In the genomic region with DNA sequence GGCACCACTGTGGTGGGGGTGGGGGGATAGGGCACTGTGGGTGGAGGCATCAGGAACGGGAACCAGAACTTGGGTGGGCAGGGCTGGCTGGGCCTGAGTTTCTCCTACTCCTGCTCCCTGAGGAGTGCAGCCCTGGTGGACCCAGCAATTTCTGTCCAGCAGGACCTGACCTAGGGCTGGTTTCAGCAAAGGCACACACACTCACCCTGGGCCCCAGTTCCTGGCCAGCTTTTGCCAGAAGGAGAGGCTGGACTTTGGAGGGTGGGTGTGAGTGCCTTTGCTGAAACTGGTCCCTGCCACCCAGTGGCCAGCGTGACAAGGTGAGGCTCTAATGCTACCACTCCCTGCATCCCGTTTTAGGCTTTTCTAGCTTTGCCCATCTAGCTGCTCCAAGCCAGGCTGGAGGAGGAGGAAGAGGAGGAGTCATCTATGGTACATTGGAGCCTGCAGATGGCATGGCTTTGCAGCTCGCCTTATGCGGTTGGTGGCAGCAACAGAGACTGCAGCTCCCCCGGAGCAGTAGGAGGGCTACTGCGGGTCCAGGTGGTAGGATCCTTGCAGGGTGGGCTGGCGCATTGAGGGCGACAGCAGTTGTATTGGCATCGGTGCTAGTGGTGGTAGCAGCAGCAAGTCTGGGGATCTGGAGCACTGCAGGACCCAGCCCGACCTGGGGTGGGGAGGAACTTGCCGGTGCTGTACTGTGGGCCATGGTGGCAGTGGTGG, we compare ENCODE assay signal across 25 cellular contexts. TPM values are rescaled to one million over a fixed set of nuclear protein-coding genes. Genes with fewer than 3 reads are reported as not detected.
DNase-seq lines count a peak whose midpoint lies in the region; ATAC-seq, FAIRE-seq and TF ChIP-seq lines count a peak whose summit lies in the region.
"Had no signal": no experiment of that assay in that cellular context is flagged by ENCODE, and none has a peak within 500 bp of the region (broad histone marks: within the 10 kb centered on the region; RNA-seq: fewer than 3 reads in every experiment).

No MANE protein-coding gene starts in this region.

- H3K23ac ChIP-seq in mesenchymal stem cell (ENCODE audit: low read length in 2 of 2): no peak overlapping the region

- H3K4me1 Mint-ChIP-seq in HFFc6 (ENCODE audit: low read depth): no peaks in the 10 kb centered on the region
- no peaks in the 10 kb centered on the region for H3K4me1 Mint-ChIP-seq in activated naive CD4-positive, alpha-beta T cell treated with anti-CD3 and anti-CD28 coated beads, Interleukin-2, amount 10 ng/mL, durations not matched to agents 7 days and 5 days
- H3K4me1 Mint-ChIP-seq: naive B cell had no signal

- CTCF ChIA-PET in activated naive CD4-positive, alpha-beta T cell treated with anti-CD3 and anti-CD28 coated beads, Interleukin-2, amount 10 ng/mL, durations not matched to agents 7 days and 5 days (lab: Charles Lee): no interaction called here

- H2BK15ac ChIP-seq in mesenchymal stem cell (ENCODE audit: low read depth, poor library complexity, severe bottlenecking): no peak overlapping the region

- no peaks in the 10 kb centered on the region for H3K36me3 ChIP-seq in mesenchymal stem cell (ENCODE audit: control insufficient read depth in 1 of 2, insufficient read depth in 2 of 2, low read depth in 1 of 2, low read length in 2 of 2)
- H3K36me3 ChIP-seq: right atrium auricular region had no signal

- 81% methylated on average over 10 of the region's 12 CpGs for WGBS in mesenchymal stem cell

- H3K4me3 Mint-ChIP-seq in HFFc6: no peak overlapping the region
- no peak overlapping the region for H3K4me3 Mint-ChIP-seq in activated naive CD4-positive, alpha-beta T cell treated with anti-CD3 and anti-CD28 coated beads, Interleukin-2, amount 10 ng/mL, durations not matched to agents 7 days and 5 days
- H3K4me3 Mint-ChIP-seq: activated CD4-positive, alpha-beta memory T cell treated with anti-CD3 and anti-CD28 coated beads for 36 hours; naive B cell had no signal

- H3K14ac ChIP-seq in mesenchymal stem cell (ENCODE audit: low read length in 2 of 2): no peak overlapping the region

- no peak overlapping the region for H2BK120ac ChIP-seq in mesenchymal stem cell (ENCODE audit: low read depth, low read length)

- no peak overlapping the region for H2BK5ac ChIP-seq in mesenchymal stem cell (ENCODE audit: low read depth, low read length, poor library complexity, severe bottlenecking)

- H3K4ac ChIP-seq in mesenchymal stem cell (ENCODE audit: low read depth in 1 of 2, low read length in 2 of 2): no peak overlapping the region

- H4K8ac ChIP-seq in mesenchymal stem cell (ENCODE audit: low read length): no peak overlapping the region

- peaks cover 5% of the 10 kb centered on the region for H3K27me3 Mint-ChIP-seq in HFFc6 (ENCODE audit: insufficient read depth)
- H3K27me3 Mint-ChIP-seq in activated naive CD4-positive, alpha-beta T cell treated with anti-CD3 and anti-CD28 coated beads, Interleukin-2, amount 10 ng/mL, durations not matched to agents 7 days and 5 days: peaks cover 12% of the 10 kb centered on the region

- TF ChIP-seq CTCF in GM12872 (IDR thresholded peaks at IDR 0.05; ENCODE audit: insufficient read depth, low read depth, low read length) (peak; percentile 15; the same call in 1 of the 3 replicates), HFFc6 (IDR thresholded peaks at IDR 0.05) (no peak), D721Med (IDR thresholded peaks at IDR 0.05; ENCODE audit: insufficient read depth, missing control alignments) (no peak)

- no peak overlapping the region for H3K27ac Mint-ChIP-seq in HFFc6
- no peak overlapping the region for H3K27ac Mint-ChIP-seq in activated naive CD4-positive, alpha-beta T cell treated with anti-CD3 and anti-CD28 coated beads, Interleukin-2, amount 10 ng/mL, durations not matched to agents 7 days and 5 days
- H3K27ac Mint-ChIP-seq: activated CD4-positive, alpha-beta memory T cell treated with anti-CD3 and anti-CD28 coated beads for 36 hours; memory B cell; naive B cell had no signal

- no peak overlapping the region for H3K4me3 ChIP-seq in mesenchymal stem cell (ENCODE audit: insufficient read depth in 1 of 2, low read depth in 1 of 2, low read length in 2 of 2)
- H3K4me3 ChIP-seq: right atrium auricular region, SK-N-MC had no signal

- ATAC-seq in GM21515 (IDR thresholded peaks at IDR 0.05; ENCODE audit: unreplicated experiment): peak; percentile 29
- ATAC-seq in HG03439 (IDR thresholded peaks at IDR 0.05; ENCODE audit: unreplicated experiment): peak; percentile 33

- no peak overlapping the region for H3K27ac ChIP-seq in mesenchymal stem cell (ENCODE audit: low read length, poor library complexity, severe bottlenecking)
- H3K27ac ChIP-seq: C4-2B, right atrium auricular region, SK-N-MC, VCaP had no signal

- H3K9me3 Mint-ChIP-seq in HFFc6: no peaks in the 10 kb centered on the region
- H3K9me3 Mint-ChIP-seq in activated naive CD4-positive, alpha-beta T cell treated with anti-CD3 and anti-CD28 coated beads, Interleukin-2, amount 10 ng/mL, durations not matched to agents 7 days and 5 days: no peaks in the 10 kb centered on the region
- H3K9me3 Mint-ChIP-seq: activated CD4-positive, alpha-beta memory T cell treated with anti-CD3 and anti-CD28 coated beads for 36 hours; memory B cell had no signal

- no peak overlapping the region for H3K18ac ChIP-seq in mesenchymal stem cell (ENCODE audit: low read depth in 1 of 2, low read length in 2 of 2)

- H3K4me2 ChIP-seq in mesenchymal stem cell (ENCODE audit: low read length, poor library complexity, severe bottlenecking): no peak overlapping the region

- no peak for FAIRE-seq in D721Med (lab: Jason Lieb, UNC)
- FAIRE-seq: RCC 7860 had no signal

- H2BK12ac ChIP-seq in mesenchymal stem cell (ENCODE audit: low read length in 2 of 2): no peak overlapping the region

- peaks cover 0 to 17% of the 10 kb centered on the region in 2 experiments for H3K27me3 ChIP-seq in mesenchymal stem cell (ENCODE audit: control insufficient read depth in 1 of 2, insufficient read depth in 1 of 2, low read length in 2 of 2)
- H3K27me3 ChIP-seq: right atrium auricular region had no signal

- no peaks in the 10 kb centered on the region for H3K4me1 ChIP-seq in mesenchymal stem cell (ENCODE audit: control insufficient read depth, insufficient read depth, low read depth, low read length)
- H3K4me1 ChIP-seq: right atrium auricular region had no signal

- H3K79me1 ChIP-seq in mesenchymal stem cell (replicated peaks; ENCODE audit: low read length, poor library complexity, severe bottlenecking): no peaks in the 10 kb centered on the region

- no peaks in the 10 kb centered on the region for H3K36me3 Mint-ChIP-seq in HFFc6 (ENCODE audit: low read depth)
- H3K36me3 Mint-ChIP-seq in activated naive CD4-positive, alpha-beta T cell treated with anti-CD3 and anti-CD28 coated beads, Interleukin-2, amount 10 ng/mL, durations not matched to agents 7 days and 5 days: no peaks in the 10 kb centered on the region
- H3K36me3 Mint-ChIP-seq: activated CD4-positive, alpha-beta memory T cell treated with anti-CD3 and anti-CD28 coated beads for 36 hours; memory B cell; naive B cell had no signal

- no peak overlapping the region for H3K9ac ChIP-seq in mesenchymal stem cell (ENCODE audit: low read length)

- no peak overlapping the region for H2AK5ac ChIP-seq in mesenchymal stem cell (ENCODE audit: low read length, severe bottlenecking)

- no peaks in the 10 kb centered on the region for H3K9me3 ChIP-seq in mesenchymal stem cell (ENCODE audit: control insufficient read depth, low read length)
- H3K9me3 ChIP-seq: right atrium auricular region had no signal

- H2AFZ ChIP-seq in mesenchymal stem cell (ENCODE audit: low read depth, low read length): no peak overlapping the region

- DNase-seq in mesenchymal stem cell: no peak
- DNase-seq in HFFc6: no peak
- no peak for DNase-seq in D721Med (ENCODE audit: insufficient read length, low spot score)
- DNase-seq in activated T-cell treated with anti-CD3 and anti-CD28 coated beads for 4 hours: no peak
- no peak for DNase-seq in activated naive CD4-positive, alpha-beta T cell treated with anti-CD3 and anti-CD28 coated beads, Interleukin-2, amount 10 ng/mL, durations not matched to agents 7 days and 5 days
- DNase-seq: ACHN; activated CD4-positive, alpha-beta memory T cell treated with anti-CD3 and anti-CD28 coated beads for 36 hours; activated gamma-delta T cell treated with Interleukin-2 at 50 U/mL for 16 hours; amniotic stem cell; cortex of kidney; DMS 273 treated with DMSO at 0.1 percent for 48 hours; H7; MM.1S; naive B cell; NCI-H146; T-helper 2 cell had no signal

- H4K91ac ChIP-seq in mesenchymal stem cell (ENCODE audit: low read length): peak overlapping the region; percentile 27

RNA-seq across cellular contexts. Expression of a gene that starts 40.4 kb away (rescaled TPM):
- 65.5 TPM for polyA plus RNA-seq in mesenchymal stem cell (2013, experiment 1 of 2)
- 61.8 TPM for polyA plus RNA-seq in mesenchymal stem cell (2013, experiment 2 of 2)
- 100 to 1,000 TPM in 1 of 6 experiments, 10 to 100 TPM in 5; 79.9 to 103 (median 90.4) TPM for total RNA-seq in HFFc6 (2021; fragmentation: NEBNext Ultra II Directional; extraction: Animal tissue kit (Norgen Biotek cat#: 25700))

RNA-seq across cellular contexts. Expression of a gene that starts 53.5 kb away (rescaled TPM):
- 17.3 TPM for polyA plus RNA-seq in mesenchymal stem cell (2013, experiment 1 of 2)
- polyA plus RNA-seq in mesenchymal stem cell (2013, experiment 2 of 2): 17.3 TPM
- 10 to 100 TPM; 15.5 to 18.9 (median 17.5) TPM for total RNA-seq in HFFc6 (2021; fragmentation: NEBNext Ultra II Directional; extraction: Animal tissue kit (Norgen Biotek cat#: 25700))
